Comparison of ENCODE assay signal across 27 cellular contexts in genomic region chr1:61711969-61712368, GRCh38.
"Had no signal": no experiment of that assay in that cellular context is flagged by ENCODE, and none has a peak within 500 bp of the region (broad histone marks: within the 10 kb centered on the region; RNA-seq: fewer than 3 reads in every experiment).

No MANE protein-coding gene starts in this region.

- H3K9me3 ChIP-seq: gastrocnemius medialis, lower lobe of right lung, mucosa of descending colon, prostate gland, suprapubic skin, transverse colon, upper lobe of right lung, uterus had no signal

- H2AFZ ChIP-seq: neural progenitor cell, parathyroid adenoma had no signal

- H3K4me2 ChIP-seq: neural progenitor cell had no signal

- H3K36me3 ChIP-seq: prostate gland, uterus had no signal

- H3K4me1 ChIP-seq: gastrocnemius medialis, lower lobe of right lung, neural progenitor cell, parathyroid adenoma, prostate gland, suprapubic skin, upper lobe of right lung, uterus had no signal

- H3K27me3 ChIP-seq: dorsolateral prefrontal cortex, gastrocnemius medialis, neural progenitor cell, suprapubic skin, transverse colon, upper lobe of right lung, uterus had no signal

- H3K9ac ChIP-seq: neural progenitor cell, parathyroid adenoma had no signal

- H3K4me1 Mint-ChIP-seq: endodermal cell; stimulated activated naive CD8-positive, alpha-beta T cell treated with anti-CD3 and anti-CD28 coated beads, Interleukin-15, amount 100 ng/mL, for 72 hours had no signal

- ATAC-seq: esophagus mucosa; gastrocnemius medialis; left ventricle myocardium superior; lower lobe of right lung; natural killer cell treated with Interleukin-12 subunit alpha and Interleukin-12 subunit beta and Interleukin-15 and Interleukin-18, amount 100 ng/mL, for 72 hours; right cardiac atrium; stimulated activated naive CD8-positive, alpha-beta T cell treated with anti-CD3 and anti-CD28 coated beads, Interleukin-15, amount 100 ng/mL, for 72 hours had no signal

- H3K4me3 Mint-ChIP-seq: endodermal cell; memory B cell; naive B cell; natural killer cell treated with Interleukin-12 subunit alpha and Interleukin-12 subunit beta and Interleukin-15 and Interleukin-18, amount 100 ng/mL, for 72 hours; neural progenitor cell; stimulated activated naive CD8-positive, alpha-beta T cell treated with anti-CD3 and anti-CD28 coated beads, Interleukin-15, amount 100 ng/mL, for 72 hours had no signal

- H3K27me3 Mint-ChIP-seq: memory B cell; naive B cell; natural killer cell treated with Interleukin-12 subunit alpha and Interleukin-12 subunit beta and Interleukin-15 and Interleukin-18, amount 100 ng/mL, for 72 hours; stimulated activated naive CD8-positive, alpha-beta T cell treated with anti-CD3 and anti-CD28 coated beads, Interleukin-15, amount 100 ng/mL, for 72 hours had no signal

- DNase-seq: dorsolateral prefrontal cortex; effector CD4-positive, alpha-beta T cell; endodermal cell; gastrocnemius medialis; head of caudate nucleus; left ventricle myocardium superior; lower lobe of right lung; mucosa of descending colon; naive B cell; right cardiac atrium; stimulated activated CD4-positive, alpha-beta T cell treated with anti-CD3 and anti-CD28 coated beads, Interleukin-15, amount 100 ng/mL, for 24 hours; stimulated activated CD4-positive, alpha-beta T cell treated with anti-CD3 and anti-CD28 coated beads, Interleukin-2, amount 100 ng/mL, for 48 hours; stimulated activated naive CD4-positive, alpha-beta T cell; stimulated activated naive CD8-positive, alpha-beta T cell treated with anti-CD3 and anti-CD28 coated beads, Interleukin-15, amount 100 ng/mL, for 72 hours; transverse colon; upper lobe of right lung; uterus had no signal

- H3K79me2 ChIP-seq: parathyroid adenoma had no signal

- H3K27ac Mint-ChIP-seq: endodermal cell; memory B cell; natural killer cell treated with Interleukin-12 subunit alpha and Interleukin-12 subunit beta and Interleukin-15 and Interleukin-18, amount 100 ng/mL, for 72 hours; neural progenitor cell had no signal

- H3K27ac ChIP-seq: dorsolateral prefrontal cortex, epithelial cell of prostate, gastrocnemius medialis, lower lobe of right lung, neural progenitor cell, parathyroid adenoma, prostate gland, skin epidermis, suprapubic skin, transverse colon, upper lobe of right lung, uterus had no signal

- H3K9me3 Mint-ChIP-seq: endodermal cell; memory B cell; naive B cell; natural killer cell treated with Interleukin-12 subunit alpha and Interleukin-12 subunit beta and Interleukin-15 and Interleukin-18, amount 100 ng/mL, for 72 hours; neural progenitor cell; stimulated activated naive CD8-positive, alpha-beta T cell treated with anti-CD3 and anti-CD28 coated beads, Interleukin-15, amount 100 ng/mL, for 72 hours had no signal

- FAIRE-seq: keratinocyte had no signal

- H3K4me3 ChIP-seq: dorsolateral prefrontal cortex, gastrocnemius medialis, lower lobe of right lung, mucosa of descending colon, neural progenitor cell, prostate gland, skin epidermis, suprapubic skin, transverse colon, upper lobe of right lung, uterus had no signal
